Comparison of ENCODE assay signal across 8 cellular contexts in genomic region chr14:61470954-61471279, GRCh38.
A peak's percentile ranks its signal among the peaks of the same experiment; 100 is the strongest.
DNase-seq lines count a peak whose midpoint lies in the region; ATAC-seq and TF ChIP-seq lines count a peak whose summit lies in the region.

No MANE protein-coding gene starts in this region.

- CTCF ChIA-PET in T-cell (lab: Charles Lee) = interaction anchor here in 1 of 2 donors (0.5 to 1.5 kb wide), 3 partner anchors 10 to 259 kb away, joined by 3 to 4 read pairs (median 3); no protein-coding TSS in a partner anchor

- POLR2A ChIA-PET in T-cell (lab: Charles Lee) = interaction anchor here (0.6 to 1.5 kb wide), 5 partner anchors 8 to 28 kb away, joined by 3 to 6 read pairs (median 3); no protein-coding TSS in a partner anchor

- WGBS in GM23248 (ENCODE audit: low coverage in 1 of 2, low lambda C conversion rate in 2 of 2, missing lambda C conversion rate in 2 of 2), 2 experiments = 96 to 97% methylated on average over 2 of the region's 2 CpGs

- peaks cover 23% of the 10 kb centered on the region for H3K36me3 Mint-ChIP-seq in T-cell

- no peaks in the 10 kb centered on the region for H3K9me3 ChIP-seq in GM23248 (ENCODE audit: low read depth)
- H3K9me3 ChIP-seq in fibroblast of lung (ENCODE audit: control insufficient read depth, insufficient read depth, low read depth, low read length) = no peaks in the 10 kb centered on the region
- H3K9me3 ChIP-seq in skeletal muscle tissue (ENCODE audit: control insufficient read depth in 3 of 3, low read length in 3 of 3) = no peaks in the 10 kb centered on the region

- H4K20me1 ChIP-seq in GM23248 (ENCODE audit: insufficient read depth) = no peaks in the 10 kb centered on the region
- no peaks in the 10 kb centered on the region for H4K20me1 ChIP-seq in fibroblast of lung (ENCODE audit: control insufficient read depth, extremely low read depth, insufficient read depth, low read length)

- H3K4me1 ChIP-seq in GM23248 (ENCODE audit: insufficient read depth) (peaks cover 59% of the 10 kb centered on the region), fibroblast of lung (ENCODE audit: control insufficient read depth, extremely low read depth, insufficient read depth, low read length) (peaks cover 30% of the 10 kb centered on the region), skeletal muscle tissue (ENCODE audit: control insufficient read depth in 3 of 3, insufficient read depth in 3 of 3, low read length in 3 of 3) (peaks cover 27 to 32% (median 32%) of the 10 kb centered on the region in 3 donors)

- peaks cover 91 to 93% (median 92%) of the 10 kb centered on the region in 3 donors for H3K4me1 Mint-ChIP-seq in T-cell

- H2AFZ ChIP-seq in GM23248 (no peak overlapping the region), fibroblast of lung (ENCODE audit: low read length) (no peak overlapping the region)

- in situ Hi-C loops in GM23248 (cut with MboI) = loop anchor here (25.0 kb wide), 1 partner anchor 291 kb away; the partner anchor contains the start of gene SNAPC1

- peak overlapping the region; percentile 94 for H3K27ac ChIP-seq in GM23248
- H3K27ac ChIP-seq in fibroblast of lung (ENCODE audit: insufficient read depth, low read length) = peak overlapping the region; percentile 89
- peak overlapping the region; percentile 64 for H3K27ac ChIP-seq in skeletal muscle tissue (ENCODE audit: low read depth, low read length)

- ATAC-seq in T-cell (replicated peaks in 1 of 4) (no peak), HG02623 (IDR thresholded peaks at IDR 0.05; ENCODE audit: unreplicated experiment) (no peak), GM21423 (IDR thresholded peaks at IDR 0.05; ENCODE audit: unreplicated experiment) (no peak)

- H3K36me3 ChIP-seq in GM23248 (ENCODE audit: low read depth) (no peaks in the 10 kb centered on the region), fibroblast of lung (ENCODE audit: control insufficient read depth, insufficient read depth, low read length) (no peaks in the 10 kb centered on the region), skeletal muscle tissue (ENCODE audit: control insufficient read depth in 3 of 3, insufficient read depth in 3 of 3, low read length in 3 of 3) (no peaks in the 10 kb centered on the region)

- peak overlapping the region; percentile 99 for H3K4me2 ChIP-seq in GM23248 (ENCODE audit: unreplicated experiment)
- peak overlapping the region; percentile 81 for H3K4me2 ChIP-seq in fibroblast of lung (ENCODE audit: extremely low read depth, insufficient read depth, low read length)

- H3K27me3 ChIP-seq in GM23248 (replicated peaks; ENCODE audit: insufficient read depth) (no peaks in the 10 kb centered on the region), fibroblast of lung (ENCODE audit: control insufficient read depth, insufficient read depth, low read length) (no peaks in the 10 kb centered on the region), skeletal muscle tissue (ENCODE audit: control insufficient read depth in 3 of 3, insufficient read depth in 3 of 3, low read length in 3 of 3) (peaks cover 0 to 5% (median 0%) of the 10 kb centered on the region in 3 donors)

- H3K9ac ChIP-seq in GM23248 (peak overlapping the region; percentile 86), fibroblast of lung (ENCODE audit: insufficient read depth, low read length) (peak overlapping the region; percentile 59), skeletal muscle tissue (ENCODE audit: low read depth in 1 of 3, low read length in 3 of 3) (peak overlapping the region in 1 of 3 donors; percentile 39)

- H3K4me3 ChIP-seq in GM23248 (no peak overlapping the region), fibroblast of lung (replicated peaks in 1 of 4; ENCODE audit: control extremely low read depth in 1 of 4, insufficient read depth in 1 of 4, low read depth in 3 of 4, low read length in 4 of 4) (no peak overlapping the region), skeletal muscle tissue (ENCODE audit: low read length in 3 of 3) (no peak overlapping the region)

- H3K79me2 ChIP-seq in GM23248 (ENCODE audit: insufficient read depth) (peaks cover 88% of the 10 kb centered on the region), fibroblast of lung (ENCODE audit: control insufficient read depth, insufficient read depth, low read length) (no peaks in the 10 kb centered on the region)

- no peaks in the 10 kb centered on the region for H3K9me3 Mint-ChIP-seq in T-cell

- peak overlapping the region; percentile 78 to 89 (median 84) for H3K4me3 Mint-ChIP-seq in T-cell

- H3F3A ChIP-seq in GM23248 (ENCODE audit: insufficient read depth) = peaks cover 43% of the 10 kb centered on the region

- no peak for DNase-seq in GM23248
- no peak for DNase-seq in T-cell
- no peak for DNase-seq in fibroblast of lung (ENCODE audit: low read depth in 2 of 2)
- no peak for DNase-seq in stimulated activated CD4-positive, alpha-beta T cell treated with anti-CD3 and anti-CD28 coated beads, Interleukin-4, amount 100 ng/mL, for 24 hours
- DNase-seq in CD1c-positive myeloid dendritic cell (ENCODE audit: extremely low spot score) = no peak

- no peak for TF ChIP-seq CTCF in fibroblast of lung (conservative IDR thresholded peaks at IDR 0.05 in 1 of 2, IDR thresholded peaks at IDR 0.05 in 1 of 2; ENCODE audit: low read depth in 1 of 2, low read length in 2 of 2)

- H3K27me3 Mint-ChIP-seq in T-cell = no peaks in the 10 kb centered on the region

- no peaks in the 10 kb centered on the region for H3K9me2 ChIP-seq in GM23248 (ENCODE audit: insufficient read depth)

- peak overlapping the region; percentile 96 for H3K27ac Mint-ChIP-seq in T-cell
